8 cellular contexts compared by ENCODE assay signal in genomic region chr9:92770005-92770995, GRCh38. TPM values are rescaled to one million over a fixed set of nuclear protein-coding genes. Genes with fewer than 3 reads are reported as not detected.
DNase-seq lines count a peak whose midpoint lies in the region; ATAC-seq and TF ChIP-seq lines count a peak whose summit lies in the region.

No MANE protein-coding gene starts in this region.

- WGBS in mammary epithelial cell (ENCODE audit: low coverage, missing lambda C conversion rate), result 75% methylated on average over 6 of the region's 9 CpGs

- TSS peak; percentile 66 for BruUV-seq in mammary epithelial cell (replicated peaks; lab: Mats Ljungman, UMichigan)

- dilution Hi-C loops in mammary epithelial cell (cut with HindIII; ENCODE audit: low sequenced_read_pairs), result no loop called here

- POLR2A ChIA-PET in naive thymus-derived CD8-positive, alpha-beta T cell (lab: Charles Lee), result no interaction called here

- DNase-seq in GM12865 (ENCODE audit: low read depth) (peak; percentile 24), NCI-H1694 (lab: John Stamatoyannopoulos, UW) (peak; percentile 55), mammary epithelial cell (peak; percentile 96), HuH-7 (ENCODE audit: low spot score) (no peak)
- peak in 1 of 10 donors; percentile 35 for DNase-seq in naive thymus-derived CD8-positive, alpha-beta T cell
- DNase-seq in stimulated activated CD4-positive, alpha-beta T cell treated with anti-CD3 and anti-CD28 coated beads, Interleukin-15, amount 100 ng/mL, for 24 hours, result no peak

- no peaks in the 10 kb centered on the region for H3K9me3 ChIP-seq in mammary epithelial cell (replicated peaks; ENCODE audit: insufficient read depth, low read length)

- CTCF ChIA-PET in mammary epithelial cell (lab: Charles Lee; ENCODE audit: low non-redundant PET), result no interaction called here

- no peaks in the 10 kb centered on the region for H4K20me1 ChIP-seq in mammary epithelial cell (ENCODE audit: insufficient read depth, low read length)

- no peaks in the 10 kb centered on the region for H3K27me3 ChIP-seq in mammary epithelial cell (ENCODE audit: insufficient read depth, low read length)

- H3K4me2 ChIP-seq in mammary epithelial cell (ENCODE audit: insufficient read depth, low read depth, low read length), result peak overlapping the region; percentile 7

- no peaks in the 10 kb centered on the region for H3K79me2 ChIP-seq in mammary epithelial cell (ENCODE audit: insufficient read depth, low read length)

- H3K36me3 ChIP-seq in mammary epithelial cell (ENCODE audit: insufficient read depth, low read length), result no peaks in the 10 kb centered on the region

- H3K4me3 ChIP-seq in GM12865 (ENCODE audit: low read depth, low read length), result no peak overlapping the region
- no peak overlapping the region for H3K4me3 ChIP-seq in mammary epithelial cell (replicated peaks in 1 of 3; ENCODE audit: insufficient read depth in 1 of 3, low read depth in 2 of 3, low read length in 3 of 3)

- peak overlapping the region in 8 of 10 donors; percentile 51 to 88 (median 62) for H3K27ac Mint-ChIP-seq in naive thymus-derived CD8-positive, alpha-beta T cell

- H3K27ac ChIP-seq in mammary epithelial cell (ENCODE audit: insufficient read depth, low read depth, low read length), result peak overlapping the region; percentile 75

- intact Hi-C loops in mammary epithelial cell (cut with micrococcal nuclease), result loop anchor here (1.0 kb wide), 1 partner anchor 20 kb away; no protein-coding TSS in a partner anchor

- peaks cover 11 to 41% (median 22%) of the 10 kb centered on the region in 4 donors for H3K4me1 Mint-ChIP-seq in naive thymus-derived CD8-positive, alpha-beta T cell

- no peak for TF ChIP-seq CTCF in GM12865 (IDR thresholded peaks at IDR 0.05; ENCODE audit: insufficient read depth, low read depth, low read length, missing control alignments)
- no peak for TF ChIP-seq CTCF in mammary epithelial cell (conservative IDR thresholded peaks at IDR 0.05 in 1 of 2, IDR thresholded peaks at IDR 0.05 in 1 of 2; ENCODE audit: extremely low read depth in 1 of 2, insufficient read depth in 1 of 2, low read depth in 1 of 2, low read length in 2 of 2)

- H3K9ac ChIP-seq in mammary epithelial cell (ENCODE audit: insufficient read depth, low read length), result peak overlapping the region; percentile 2

- H3K36me3 Mint-ChIP-seq in naive thymus-derived CD8-positive, alpha-beta T cell, result no peaks in the 10 kb centered on the region

- peak in 1 of 2 donors; percentile 43 for ATAC-seq in naive thymus-derived CD8-positive, alpha-beta T cell
- no peak for ATAC-seq in GM21576 (IDR thresholded peaks at IDR 0.05; ENCODE audit: unreplicated experiment)
- ATAC-seq in GM21529 (IDR thresholded peaks at IDR 0.05; ENCODE audit: unreplicated experiment), result no peak

- in situ Hi-C loops in mammary epithelial cell (cut with MboI; ENCODE audit: low sequenced_read_pairs in 2 of 2), result no loop called here

- H3K4me1 ChIP-seq in mammary epithelial cell (ENCODE audit: insufficient read depth, low read length), result peaks cover 43% of the 10 kb centered on the region

- peaks cover 0 to under 1% (median 0%) of the 10 kb centered on the region in 5 donors for H3K27me3 Mint-ChIP-seq in naive thymus-derived CD8-positive, alpha-beta T cell

- H3K9me3 Mint-ChIP-seq in naive thymus-derived CD8-positive, alpha-beta T cell, result no peaks in the 10 kb centered on the region

- peak overlapping the region in 2 of 10 donors; percentile 10 to 28 for H3K4me3 Mint-ChIP-seq in naive thymus-derived CD8-positive, alpha-beta T cell

- H2AFZ ChIP-seq in mammary epithelial cell (ENCODE audit: low read depth, low read length), result peak overlapping the region; percentile 85

RNA-seq across cellular contexts. Expression of gene BICD2, which starts 5.7 kb away (rescaled TPM):
- 10 to 100 TPM; 57.6 to 98.9 TPM for total RNA-seq in mammary epithelial cell
- polyA plus RNA-seq in mammary epithelial cell, result 15.2 TPM
- polyA minus RNA-seq in mammary epithelial cell, result 26.5 TPM
- 10 to 100 TPM; 28.3 to 29.1 TPM for total RNA-seq in naive thymus-derived CD8-positive, alpha-beta T cell
- polyA plus RNA-seq in naive thymus-derived CD8-positive, alpha-beta T cell, result 10 to 100 TPM in 2 of 3 donors, 1 to 10 TPM in 1; 5.9 to 20.1 (median 10.1) TPM

Comparison
In these comparisons a context has a peak if more than half of its experiments do, and no peak if none do; other contexts are left out.
1. DNase-seq: peak in GM12865 (single experiment), NCI-H1694 (single experiment) and mammary epithelial cell (single experiment); none in HuH-7 (single experiment) and stimulated activated CD4-positive, alpha-beta T cell treated with anti-CD3 and anti-CD28 coated beads, Interleukin-15, amount 100 ng/mL, for 24 hours (single experiment).